In the genomic region with DNA sequence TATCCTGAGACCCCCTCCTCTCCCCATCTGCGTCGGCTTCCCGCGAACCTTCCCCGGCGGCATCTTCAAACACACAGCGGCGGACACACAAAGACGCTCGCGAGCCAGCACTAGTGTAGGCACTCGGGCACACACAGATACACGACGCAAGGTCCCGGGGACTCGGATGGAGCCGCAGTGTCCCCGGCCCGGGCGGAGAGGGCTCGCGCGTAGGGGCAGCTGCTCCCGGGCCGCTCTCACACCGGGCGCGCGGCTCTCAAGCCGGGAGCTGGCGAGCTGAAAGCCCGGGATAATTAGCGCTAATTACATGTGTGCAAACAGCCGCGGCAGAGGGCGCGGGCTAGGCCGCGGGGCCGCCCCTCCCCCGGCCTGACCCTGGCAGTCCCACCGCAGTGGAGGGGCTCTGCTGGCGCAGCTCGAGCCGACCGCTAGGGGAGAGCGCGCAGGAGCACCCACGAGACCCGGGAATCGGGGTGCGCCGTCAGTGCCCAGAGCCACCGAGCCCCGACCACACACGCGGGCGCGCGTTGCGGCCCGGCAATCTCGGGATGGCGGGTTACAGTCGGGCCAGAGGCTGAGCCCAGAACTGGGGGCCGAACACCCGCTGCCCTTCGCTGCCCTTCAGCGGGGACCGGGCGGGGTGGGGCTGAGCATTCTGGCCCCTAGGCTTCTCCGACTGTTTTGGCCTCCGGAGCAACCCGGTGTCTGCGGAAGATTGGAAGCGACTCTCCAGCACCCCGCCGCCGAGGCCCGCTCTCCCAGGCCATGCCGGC, we compare ENCODE assay signal across 8 cellular contexts.
DNase-seq lines count a peak whose midpoint lies in the region; ATAC-seq and TF ChIP-seq lines count a peak whose summit lies in the region.

No MANE protein-coding gene starts in this region.

- peak; percentile 42 for ATAC-seq in T-helper 17 cell
- no peak for ATAC-seq in HG02852 (IDR thresholded peaks at IDR 0.05; ENCODE audit: unreplicated experiment)

- TF ChIP-seq CTCF in fibroblast of villous mesenchyme (IDR thresholded peaks at IDR 0.05; ENCODE audit: insufficient read depth, low read depth, low read length) (peak; percentile 31), ovary (IDR thresholded peaks at IDR 0.05) (no peak)

- TF ChIP-seq POLR2A in ovary (IDR thresholded peaks at IDR 0.05): no peak

- H3K27me3 ChIP-seq in H7 (ENCODE audit: control insufficient read depth, insufficient read depth, low read length) (peaks cover 68% of the 10 kb centered on the region), ovary (no peaks in the 10 kb centered on the region)

- no peak overlapping the region for H3K27ac ChIP-seq in ovary

- peaks cover 7% of the 10 kb centered on the region for H3K4me1 ChIP-seq in ovary (ENCODE audit: insufficient read depth)

- peaks cover 10% of the 10 kb centered on the region for H3K4me1 Mint-ChIP-seq in T-helper 17 cell

- no peak for TF ChIP-seq EP300 in ovary (IDR thresholded peaks at IDR 0.05)

- no peak overlapping the region for H3K27ac Mint-ChIP-seq in T-helper 17 cell

- WGBS in ovary, 3 donors: 1% methylated on average over 67 to 81 of the region's 81 CpGs

- H3K36me3 ChIP-seq in H7 (replicated peaks; ENCODE audit: control insufficient read depth, insufficient read depth, low read length) (no peaks in the 10 kb centered on the region), ovary (no peaks in the 10 kb centered on the region)

- no peaks in the 10 kb centered on the region for H3K36me3 Mint-ChIP-seq in T-helper 17 cell (ENCODE audit: low read depth)

- peak overlapping the region; percentile 70 for H3K4me3 Mint-ChIP-seq in T-helper 17 cell

- no peaks in the 10 kb centered on the region for H3K9me3 ChIP-seq in T-helper 17 cell (ENCODE audit: control insufficient read depth, low read length, poor library complexity, severe bottlenecking)
- H3K9me3 ChIP-seq in ovary: peaks cover 0 to 3% of the 10 kb centered on the region in 2 donors

- H3K4me3 ChIP-seq in H7 (ENCODE audit: insufficient read depth, low read depth, low read length): peak overlapping the region; percentile 52
- H3K4me3 ChIP-seq in fibroblast of villous mesenchyme (ENCODE audit: low read depth, low read length): peak overlapping the region; percentile 12
- peak overlapping the region; percentile 6 for H3K4me3 ChIP-seq in ovary

- peaks cover 77% of the 10 kb centered on the region for H3K27me3 Mint-ChIP-seq in T-helper 17 cell

- intact Hi-C loops in ovary (cut with DNase I): loop anchor here in 2 of 4 donors (2.0 to 5.0 kb wide), 3 partner anchors 271 to 532 kb away; a partner anchor contains a TSS

- peak; percentile 44 for DNase-seq in AG20443 (ENCODE audit: low spot score)
- peak; percentile 94 for DNase-seq in H7
- DNase-seq in T-helper 17 cell: no peak
- DNase-seq in fibroblast of villous mesenchyme (ENCODE audit: low read depth): no peak
- no peak for DNase-seq in ovary
- no peak for DNase-seq in central memory CD4-positive, alpha-beta T cell
- DNase-seq in NOMO-1 treated with DMSO at 0.1 percent for 48 hours (lab: John Stamatoyannopoulos, UW; ENCODE audit: unreplicated experiment): no peak

Comparison
In these comparisons a context has a peak if more than half of its experiments do, and no peak if none do; other contexts are left out.
1. DNase-seq: peak in AG20443 (single experiment) and H7 (single experiment); none in T-helper 17 cell (0 of 3), fibroblast of villous mesenchyme (single experiment), ovary (0 of 5), central memory CD4-positive, alpha-beta T cell (single experiment) and NOMO-1 treated with DMSO at 0.1 percent for 48 hours (single experiment).
2. Peak in every context shown above with its lines, with median percentiles within 50 percentile points of each other: H3K4me3 ChIP-seq.